In genomic region chr3:66662894-66663293, GRCh38 we compare ENCODE assay signal across 15 cellular contexts.
DNase-seq lines count a peak whose midpoint lies in the region; ATAC-seq and TF ChIP-seq lines count a peak whose summit lies in the region.
"Had no signal": no experiment of that assay in that cellular context is flagged by ENCODE, and none has a peak within 500 bp of the region (broad histone marks: within the 10 kb centered on the region; RNA-seq: fewer than 3 reads in every experiment).

No MANE protein-coding gene starts in this region.

- H3K4me2 ChIP-seq in Karpas-422 (ENCODE audit: low read depth, low read length, poor library complexity, severe bottlenecking): no peak overlapping the region
- H3K4me2 ChIP-seq: BLaER1, GM23338 had no signal

- H3K27me3 ChIP-seq in Karpas-422 (ENCODE audit: low read length): no peaks in the 10 kb centered on the region
- H3K27me3 ChIP-seq in Caco-2 (replicated peaks; ENCODE audit: control insufficient read depth, insufficient read depth, low read length): no peaks in the 10 kb centered on the region
- H3K27me3 ChIP-seq: BLaER1 had no signal

- no TSS peak for BruUV-seq in Caco-2 (replicated peaks; lab: Mats Ljungman, UMichigan)

- H3K79me2 ChIP-seq in Karpas-422 (ENCODE audit: low read length): no peaks in the 10 kb centered on the region

- H3K27me3 Mint-ChIP-seq in Caco-2 (ENCODE audit: insufficient read depth, unreplicated experiment): no peaks in the 10 kb centered on the region

- H3K36me3 ChIP-seq in Karpas-422 (ENCODE audit: insufficient read depth, low read length) (no peaks in the 10 kb centered on the region), Caco-2 (ENCODE audit: control insufficient read depth, insufficient read depth, low read length) (no peaks in the 10 kb centered on the region)
- H3K36me3 ChIP-seq: BLaER1 had no signal

- H3K4me3 Mint-ChIP-seq in Caco-2 (ENCODE audit: unreplicated experiment): no peak overlapping the region
- H3K4me3 Mint-ChIP-seq: CD14-positive monocyte; CD4-positive, alpha-beta memory T cell; GM23338 had no signal

- no peaks in the 10 kb centered on the region for H3K36me3 Mint-ChIP-seq in Caco-2 (ENCODE audit: insufficient read depth, unreplicated experiment)
- H3K36me3 Mint-ChIP-seq: CD14-positive monocyte; CD4-positive, alpha-beta memory T cell had no signal

- intact Hi-C loops in Caco-2 (cut with micrococcal nuclease; ENCODE audit: unreplicated experiment): no loop called here

- no peak overlapping the region for H3K4me3 ChIP-seq in Karpas-422 (ENCODE audit: low read length)
- no peak overlapping the region for H3K4me3 ChIP-seq in Caco-2 (ENCODE audit: low read depth, low read length)
- H3K4me3 ChIP-seq: BLaER1, GM23338 had no signal

- H3K9me3 ChIP-seq in Karpas-422 (ENCODE audit: low read length) (no peaks in the 10 kb centered on the region), Caco-2 (no peaks in the 10 kb centered on the region)
- H3K9me3 ChIP-seq: BLaER1 had no signal

- no peak for ATAC-seq in HG03159 (IDR thresholded peaks at IDR 0.05; ENCODE audit: unreplicated experiment)
- ATAC-seq: GM23338 had no signal

- no peak overlapping the region for H2AFZ ChIP-seq in Karpas-422 (ENCODE audit: low read length)
- H2AFZ ChIP-seq: GM23338 had no signal

- CTCF ChIA-PET in Caco-2 (lab: Charles Lee): no interaction called here

- peaks cover 18% of the 10 kb centered on the region for H3K4me1 Mint-ChIP-seq in Caco-2 (ENCODE audit: low read depth, unreplicated experiment)
- H3K4me1 Mint-ChIP-seq: CD14-positive monocyte; CD4-positive, alpha-beta memory T cell; GM23338 had no signal

- no peak for TF ChIP-seq CTCF in Caco-2 (IDR thresholded peaks at IDR 0.05; ENCODE audit: insufficient read depth in 1 of 2, low read depth in 1 of 2, low read length in 1 of 2, severe bottlenecking in 1 of 2, unreplicated experiment in 1 of 2)

- no peaks in the 10 kb centered on the region for H3K9me2 ChIP-seq in Karpas-422 (replicated peaks; ENCODE audit: insufficient read depth, low read length)

- H3K4me1 ChIP-seq in Karpas-422 (ENCODE audit: low read length): peaks cover 15% of the 10 kb centered on the region
- peaks cover 27% of the 10 kb centered on the region for H3K4me1 ChIP-seq in Caco-2
- H3K4me1 ChIP-seq: BLaER1 had no signal

- DNase-seq in NCI-H748 (lab: John Stamatoyannopoulos, UW; ENCODE audit: unreplicated experiment) (peak; percentile 24), NCI-H748 treated with DMSO at 0.1 percent for 48 hours (lab: John Stamatoyannopoulos, UW) (no peak), SHP77 treated with DMSO at 0.1 percent for 48 hours (lab: John Stamatoyannopoulos, UW) (peak; percentile 9), kidney tubule cell (ENCODE audit: low spot score) (peak; percentile 33), Karpas-422 (no peak), Caco-2 (no peak)
- DNase-seq: 8988T; Calu3; CD4-positive, alpha-beta memory T cell; HCEC 1CT had no signal

- no peaks in the 10 kb centered on the region for H3K9me3 Mint-ChIP-seq in Caco-2 (ENCODE audit: unreplicated experiment)
- H3K9me3 Mint-ChIP-seq: GM23338 had no signal

- no peak overlapping the region for H3K9ac ChIP-seq in Karpas-422 (ENCODE audit: low read length)
- H3K9ac ChIP-seq: BLaER1 had no signal

- POLR2A ChIA-PET in Caco-2 (lab: Charles Lee): no interaction called here

- no peak overlapping the region for H3K27ac ChIP-seq in Karpas-422 (ENCODE audit: low read length)
- H3K27ac ChIP-seq: BLaER1, HL-60 had no signal

- H3K27ac Mint-ChIP-seq in Caco-2 (ENCODE audit: unreplicated experiment): no peak overlapping the region
- H3K27ac Mint-ChIP-seq: CD14-positive monocyte; CD4-positive, alpha-beta memory T cell; GM23338 had no signal

- H4K20me1 ChIP-seq in Karpas-422 (ENCODE audit: insufficient read depth, low read depth, low read length): no peaks in the 10 kb centered on the region
- H4K20me1 ChIP-seq: BLaER1 had no signal

Comparison
In these comparisons a context has a peak if more than half of its experiments do, and no peak if none do; other contexts are left out.
1. DNase-seq: peak in NCI-H748 (single experiment), SHP77 treated with DMSO at 0.1 percent for 48 hours (single experiment) and kidney tubule cell (single experiment); none in NCI-H748 treated with DMSO at 0.1 percent for 48 hours (single experiment), Karpas-422 (single experiment) and Caco-2 (0 of 2).